ENCODE assay signal across 12 cellular contexts in genomic region chr2:42618972-42619371, GRCh38. TPM values are rescaled to one million over a fixed set of nuclear protein-coding genes. Genes with fewer than 3 reads are reported as not detected.
DNase-seq lines count a peak whose midpoint lies in the region; ATAC-seq and TF ChIP-seq lines count a peak whose summit lies in the region.
"Had no signal": no experiment of that assay in that cellular context is flagged by ENCODE, and none has a peak within 500 bp of the region (broad histone marks: within the 10 kb centered on the region; RNA-seq: fewer than 3 reads in every experiment).

No MANE protein-coding gene starts in this region.

- H3K36me3 ChIP-seq in PC-3 (ENCODE audit: low read depth, low read length) = peaks cover 4% of the 10 kb centered on the region
- H3K36me3 ChIP-seq in tibial artery = peaks cover 0 to 25% (median 21%) of the 10 kb centered on the region in 3 donors

- DNase-seq in ELR (ENCODE audit: low read depth) = peak; percentile 84
- DNase-seq in PC-3 = peak; percentile 55
- no peak for DNase-seq in chondrocyte (ENCODE audit: low spot score)
- DNase-seq in osteocyte (ENCODE audit: extremely low spot score, unreplicated experiment) = no peak
- DNase-seq in tibial artery = no peak
- no peak for DNase-seq in NCI-H146 treated with DMSO at 0.1 percent for 48 hours (lab: John Stamatoyannopoulos, UW; ENCODE audit: unreplicated experiment)
- no peak for DNase-seq in NK-92 treated with Interleukin-12 subunit alpha and Interleukin-12 subunit beta, amount 100 ng/mL, for 24 hours (lab: John Stamatoyannopoulos, UW)
- DNase-seq: activated CD4-positive, alpha-beta T cell treated with anti-CD3 and anti-CD28 coated beads, Interleukin-2, amount 50 U/mL, for 48 hours; NCI-H2029; Right ventricle myocardium superior had no signal

- CTCF ChIA-PET in PC-3 (lab: Charles Lee) = no interaction called here

- H3K27me3 Mint-ChIP-seq in chondrocyte (ENCODE audit: low read depth) = no peaks in the 10 kb centered on the region
- H3K27me3 Mint-ChIP-seq in osteocyte (ENCODE audit: unreplicated experiment) = no peaks in the 10 kb centered on the region

- no peak overlapping the region for H3K4me2 ChIP-seq in PC-3 (ENCODE audit: low read length)

- no peaks in the 10 kb centered on the region for H3K79me2 ChIP-seq in PC-3 (ENCODE audit: low read length)

- H3K27ac Mint-ChIP-seq in chondrocyte (ENCODE audit: unreplicated experiment) = peak overlapping the region; percentile 78
- H3K27ac Mint-ChIP-seq in osteocyte (ENCODE audit: unreplicated experiment) = peak overlapping the region; percentile 63

- H3K4me1 Mint-ChIP-seq in chondrocyte (ENCODE audit: low read depth) = peaks cover 26% of the 10 kb centered on the region
- H3K4me1 Mint-ChIP-seq in osteocyte (ENCODE audit: unreplicated experiment) = peaks cover 33% of the 10 kb centered on the region

- peaks cover 4% of the 10 kb centered on the region; the same call in 1 of the 2 replicates for H3K4me1 ChIP-seq in PC-3 (ENCODE audit: insufficient read depth, low read length)
- peaks cover 0 to 4% (median 0%) of the 10 kb centered on the region in 4 donors for H3K4me1 ChIP-seq in tibial artery

- H3K9me3 Mint-ChIP-seq in chondrocyte (ENCODE audit: low read depth) = no peaks in the 10 kb centered on the region
- no peaks in the 10 kb centered on the region for H3K9me3 Mint-ChIP-seq in osteocyte (ENCODE audit: unreplicated experiment)

- H3K9me3 ChIP-seq in PC-3 (ENCODE audit: low read length) = no peaks in the 10 kb centered on the region
- H3K9me3 ChIP-seq in tibial artery = no peaks in the 10 kb centered on the region

- peaks cover 2% of the 10 kb centered on the region for H3K36me3 Mint-ChIP-seq in chondrocyte (ENCODE audit: low read depth)
- peaks cover 14% of the 10 kb centered on the region for H3K36me3 Mint-ChIP-seq in osteocyte (ENCODE audit: unreplicated experiment)

- no peak overlapping the region for H3K4me3 ChIP-seq in PC-3 (ENCODE audit: low read length)
- no peak overlapping the region for H3K4me3 ChIP-seq in tibial artery

- no peaks in the 10 kb centered on the region for H3F3A ChIP-seq in PC-3 (ENCODE audit: low read length, unreplicated experiment)

- BruUV-seq in PC-3 (replicated peaks; lab: Mats Ljungman, UMichigan) = no TSS peak

- ATAC-seq in PC-3 (peak; percentile 59; the same call in 1 of the 2 replicates), GM18517 (IDR thresholded peaks at IDR 0.05; ENCODE audit: unreplicated experiment) (no peak)
- ATAC-seq: HCT116 had no signal

- TF ChIP-seq CTCF in PC-3 (conservative IDR thresholded peaks at IDR 0.05; ENCODE audit: low read depth, low read length) (no peak), chondrocyte (IDR thresholded peaks at IDR 0.05) (no peak), osteocyte (IDR thresholded peaks at IDR 0.05) (no peak), tibial artery (IDR thresholded peaks at IDR 0.05) (no peak)

- no peaks in the 10 kb centered on the region for H4K20me1 ChIP-seq in PC-3 (ENCODE audit: low read length)

- H3K9me2 ChIP-seq in PC-3 (replicated peaks; ENCODE audit: low read length) = no peaks in the 10 kb centered on the region

- POLR2A ChIA-PET in PC-3 (lab: Charles Lee; ENCODE audit: unreplicated experiment) = no interaction called here

- no peak overlapping the region for H2AFZ ChIP-seq in PC-3 (ENCODE audit: low read length)

- H3K27ac ChIP-seq in PC-3 (ENCODE audit: low read length) (no peak overlapping the region), tibial artery (no peak overlapping the region)

- H3K4me3 Mint-ChIP-seq in chondrocyte (ENCODE audit: unreplicated experiment) (no peak overlapping the region), osteocyte (ENCODE audit: unreplicated experiment) (no peak overlapping the region)

- H3K27me3 ChIP-seq in PC-3 (ENCODE audit: low read length) (no peaks in the 10 kb centered on the region), tibial artery (no peaks in the 10 kb centered on the region)

- intact Hi-C loops in PC-3 (cut with micrococcal nuclease) (no loop called here), tibial artery (cut with DNase I; ENCODE audit: low total_unique reads) (no loop called here)

- H3K9ac ChIP-seq in PC-3 (ENCODE audit: low read length) = no peak overlapping the region

RNA-seq across cellular contexts. Expression of gene MTA3, which starts 50.5 kb away (rescaled TPM):
- total RNA-seq in PC-3 (2014; rRNA removed) = 27.3 and 27.6 TPM in 2 replicates
- total RNA-seq in chondrocyte = 39.1 to 46.8 TPM (median 39.3 TPM) in 3 replicates
- 49.2 and 49.3 TPM in 2 replicates for total RNA-seq in osteocyte

Comparison
In these comparisons a context has a peak if more than half of its experiments do, and no peak if none do; other contexts are left out.
1. DNase-seq: peak in ELR (single experiment) and PC-3 (single experiment); none in chondrocyte (single experiment), osteocyte (single experiment), tibial artery (0 of 2), NCI-H146 treated with DMSO at 0.1 percent for 48 hours (single experiment) and NK-92 treated with Interleukin-12 subunit alpha and Interleukin-12 subunit beta, amount 100 ng/mL, for 24 hours (single experiment).